ENCODE assay signal across 23 cellular contexts in genomic region chr4:111282035-111282434, GRCh38.
"Had no signal": no experiment of that assay in that cellular context is flagged by ENCODE, and none has a peak within 500 bp of the region (broad histone marks: within the 10 kb centered on the region; RNA-seq: fewer than 3 reads in every experiment).

No MANE protein-coding gene starts in this region.

- H3K9me3 ChIP-seq: colonic mucosa, esophagus muscularis mucosa, esophagus squamous epithelium, gastrocnemius medialis, gastroesophageal sphincter, heart left ventricle, heart right ventricle had no signal

- H3K27me3 ChIP-seq: colonic mucosa, esophagus muscularis mucosa, foreskin keratinocyte, gastrocnemius medialis, gastroesophageal sphincter, heart right ventricle had no signal

- DNase-seq: colonic mucosa; cortex of kidney; dermis blood vessel endothelial cell; dorsolateral prefrontal cortex; effector CD4-positive, alpha-beta T cell; effector CD8-positive, alpha-beta T cell; effector memory CD4-positive, alpha-beta T cell; effector memory CD8-positive, alpha-beta T cell; endodermal cell; erythroblast; esophagus squamous epithelium; foreskin fibroblast; foreskin keratinocyte; foreskin melanocyte; gastrocnemius medialis; glutamatergic neuron; head of caudate nucleus; heart left ventricle; heart right ventricle had no signal

- H3K27ac ChIP-seq: colonic mucosa, coronary artery, dorsolateral prefrontal cortex, epithelial cell of prostate, esophagus muscularis mucosa, esophagus squamous epithelium, foreskin keratinocyte, gastrocnemius medialis, gastroesophageal sphincter, heart left ventricle, heart right ventricle had no signal

- H3K36me3 ChIP-seq: colonic mucosa, esophagus muscularis mucosa, esophagus squamous epithelium, gastrocnemius medialis, gastroesophageal sphincter, heart left ventricle, heart right ventricle had no signal

- H3K4me1 ChIP-seq: colonic mucosa, esophagus muscularis mucosa, esophagus squamous epithelium, foreskin keratinocyte, gastrocnemius medialis, gastroesophageal sphincter, heart left ventricle, heart right ventricle had no signal

- H3K4me3 ChIP-seq: colonic mucosa, coronary artery, dorsolateral prefrontal cortex, esophagus muscularis mucosa, esophagus squamous epithelium, gastrocnemius medialis, gastroesophageal sphincter, heart left ventricle, heart right ventricle had no signal
